In genomic region chr10:73485320-73485719, GRCh38 we compare ENCODE assay signal across 1 cellular context.
TF ChIP-seq lines count a peak whose summit lies in the region.

No MANE protein-coding gene starts in this region.

TF ChIP-seq in SK-N-SH, 30 proteins besides CTCF, POLR2A, EP300 and RAD21 (continued from another document):
- TF ChIP-seq REST (IDR thresholded peaks at IDR 0.05; ENCODE audit: low read depth, low read length) = no peak
- no peak for TF ChIP-seq MEF2A (IDR thresholded peaks at IDR 0.05; ENCODE audit: borderline replicate concordance, low read depth)
- no peak for TF ChIP-seq ELF1 (IDR thresholded peaks at IDR 0.05)
- TF ChIP-seq PBX3 (IDR thresholded peaks at IDR 0.05) = no peak
- no peak for TF ChIP-seq IRF3 (IDR thresholded peaks at IDR 0.05; ENCODE audit: low read depth, low read length)
- TF ChIP-seq TCF12 (IDR thresholded peaks at IDR 0.05) = no peak
- TF ChIP-seq TEAD4 (IDR thresholded peaks at IDR 0.05; ENCODE audit: borderline replicate concordance, insufficient read depth) = no peak
- no peak for TF ChIP-seq NFIC (IDR thresholded peaks at IDR 0.05; ENCODE audit: borderline replicate concordance)
TF ChIP-seq in SK-N-SH: peak in this region for 0.
